7 cellular contexts compared by ENCODE assay signal in the genomic region with DNA sequence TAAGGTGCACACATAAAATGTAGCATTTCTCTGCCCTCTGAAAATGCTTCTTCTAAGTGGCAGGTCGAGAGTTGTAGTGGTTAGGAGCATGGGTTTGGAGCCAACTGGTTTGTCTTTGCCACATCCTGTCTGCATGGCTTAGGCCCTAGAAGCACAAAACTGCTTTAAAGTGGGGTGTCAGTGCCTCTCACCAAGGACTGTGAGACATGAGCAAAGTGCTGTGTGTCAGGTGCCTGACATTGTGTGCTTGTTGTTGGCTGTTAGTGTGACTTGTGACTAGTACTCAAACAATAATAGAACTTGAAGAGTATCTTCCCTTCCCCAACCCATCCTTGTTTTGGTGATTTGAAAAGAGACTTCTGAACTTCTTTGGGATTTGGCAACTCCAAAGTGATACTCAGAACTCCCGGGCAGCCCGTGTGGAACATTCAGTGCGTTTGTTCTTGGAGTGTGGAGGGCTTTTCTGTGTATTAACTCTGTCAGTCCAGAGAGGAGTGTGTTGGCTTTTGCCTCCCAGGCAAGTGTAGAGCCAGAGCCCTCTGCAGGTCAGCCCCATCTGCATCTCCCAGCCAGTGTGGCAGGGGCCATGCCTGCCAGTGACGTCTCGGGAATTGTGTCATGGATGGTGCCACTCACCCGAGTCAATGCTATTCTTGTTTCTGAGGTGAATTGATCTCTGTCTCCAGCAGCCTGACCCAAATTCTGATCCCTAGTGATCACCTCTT. TPM values are rescaled to one million over a fixed set of nuclear protein-coding genes. Genes with fewer than 3 reads are reported as not detected.
DNase-seq lines count a peak whose midpoint lies in the region; ATAC-seq, FAIRE-seq and TF ChIP-seq lines count a peak whose summit lies in the region.

No MANE protein-coding gene starts in this region.

- no peaks in the 10 kb centered on the region for H3K9me2 ChIP-seq in GM23338 (ENCODE audit: insufficient read depth)

- no peaks in the 10 kb centered on the region for H3F3A ChIP-seq in GM23338 (replicated peaks; ENCODE audit: low read depth)

- H3K4me2 ChIP-seq in GM23338: no peak overlapping the region

- peaks cover 25% of the 10 kb centered on the region for H3K4me1 Mint-ChIP-seq in GM23338

- no peak overlapping the region for H3K4me3 Mint-ChIP-seq in GM23338

- no peak for TF ChIP-seq POLR2A in GM18505 (IDR thresholded peaks at IDR 0.05; ENCODE audit: borderline replicate concordance, extremely low read depth, insufficient read depth, insufficient read length)

- no peaks in the 10 kb centered on the region for H3K27me3 ChIP-seq in GM23338 (ENCODE audit: insufficient read depth)

- H3K27ac ChIP-seq in GM23338 (ENCODE audit: low read depth): no peak overlapping the region

- ATAC-seq in GM23338 (peak; percentile 38), GM18505 (IDR thresholded peaks at IDR 0.05; ENCODE audit: unreplicated experiment) (no peak)

- peaks cover 7% of the 10 kb centered on the region for H4K20me1 ChIP-seq in GM23338 (replicated peaks; ENCODE audit: insufficient read depth)

- no peak overlapping the region; the same call in 1 of the 2 replicates for H3K27ac Mint-ChIP-seq in GM23338

- H3K27me3 Mint-ChIP-seq in GM23338 (ENCODE audit: insufficient read depth, low read depth, poor library complexity): no peaks in the 10 kb centered on the region

- TF ChIP-seq CTCF in GM23338 (conservative IDR thresholded peaks at IDR 0.05; ENCODE audit: low read depth in 2 of 2): peak in 1 of 2 experiments; percentile 23; a peak in 1 of 4 replicates

- no peak overlapping the region for H2AFZ ChIP-seq in GM23338

- no peaks in the 10 kb centered on the region; the same call in 2 of the 3 replicates for H3K36me3 Mint-ChIP-seq in GM23338 (ENCODE audit: low read depth)

- no peaks in the 10 kb centered on the region for H3K36me3 ChIP-seq in GM23338 (ENCODE audit: insufficient read depth)

- FAIRE-seq in frontal cortex (lab: Jason Lieb, UNC): no peak

- no peaks in the 10 kb centered on the region for H3K9me3 Mint-ChIP-seq in GM23338

- peaks cover 15% of the 10 kb centered on the region for H3K4me1 ChIP-seq in GM23338 (ENCODE audit: insufficient read depth)

- peaks cover 18% of the 10 kb centered on the region; the same call in 1 of the 2 replicates for H3K79me2 ChIP-seq in GM23338 (replicated peaks; ENCODE audit: insufficient read depth)

- no peak for DNase-seq in GM23338 (ENCODE audit: low spot score)
- peak; percentile 49 for DNase-seq in T-helper 22 cell (ENCODE audit: low read depth)
- peak; percentile 8 to 22 for DNase-seq in frontal cortex (ENCODE audit: low spot score in 2 of 2)
- DNase-seq in superior temporal gyrus (ENCODE audit: extremely low spot score): peak; percentile 86
- DNase-seq in NCI-H2081 (lab: John Stamatoyannopoulos, UW): no peak
- no peak for DNase-seq in GM19238 (ENCODE audit: insufficient read length, low spot score)

- no peak overlapping the region for H3K4me3 ChIP-seq in GM23338

TF ChIP-seq in GM23338, 12 proteins besides CTCF, POLR2A, EP300 and RAD21:
- no peak for TF ChIP-seq EZH2phosphoT487 (IDR thresholded peaks at IDR 0.05; ENCODE audit: unreplicated experiment)

RNA-seq across cellular contexts. Expression of gene MGAT5, which starts 5.0 kb away (rescaled TPM):
- 25.4 and 27.6 TPM in 2 replicates for total RNA-seq in GM23338 (2014; rRNA removed; shearing (Covaris generic))
- polyA plus RNA-seq in GM23338 (2016; fragmentation: Nextera tagmentation; extraction: Ambion mirVana): 4.6 and 7.0 TPM in 2 replicates
- 60.3 TPM for total RNA-seq in frontal cortex

Comparison
In these comparisons a context has a peak if more than half of its experiments do, and no peak if none do; other contexts are left out.
1. DNase-seq: peak in T-helper 22 cell (single experiment), frontal cortex (2 of 2) and superior temporal gyrus (single experiment); none in GM23338 (single experiment), NCI-H2081 (0 of 2) and GM19238 (single experiment).